Comparison of ENCODE assay signal across 2 cellular contexts in genomic region chr3:175826759-175827158, GRCh38.
TF ChIP-seq lines count a peak whose summit lies in the region.

No MANE protein-coding gene starts in this region.

TF ChIP-seq in HepG2, 621 proteins besides CTCF, POLR2A, EP300 and RAD21 (continued from another document):
- no peak for TF ChIP-seq LBX2 (CRISPR knock-in tag; IDR thresholded peaks at IDR 0.05; ENCODE audit: borderline replicate concordance)
- TF ChIP-seq CREB1 (IDR thresholded peaks at IDR 0.05): peak; percentile 94
- TF ChIP-seq CREB1 (CRISPR knock-in tag; IDR thresholded peaks at IDR 0.05): no peak
- TF ChIP-seq, protein P1, sequence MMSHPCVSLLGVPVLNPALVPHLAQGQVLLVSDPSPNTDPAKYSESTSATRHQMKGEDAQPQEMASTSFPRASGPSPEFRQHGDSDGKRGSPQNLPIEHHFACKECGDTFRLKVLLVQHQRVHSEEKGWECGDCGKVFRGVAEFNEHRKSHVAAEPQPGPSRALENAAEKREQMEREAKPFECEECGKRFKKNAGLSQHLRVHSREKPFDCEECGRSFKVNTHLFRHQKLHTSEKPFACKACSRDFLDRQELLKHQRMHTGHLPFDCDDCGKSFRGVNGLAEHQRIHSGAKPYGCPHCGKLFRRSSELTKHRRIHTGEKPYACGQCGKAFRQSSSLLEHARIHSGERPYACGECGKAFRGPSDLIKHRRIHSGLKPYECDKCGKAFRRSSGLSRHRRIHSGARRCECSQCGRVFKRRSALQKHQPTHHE (CRISPR knock-in tag; IDR thresholded peaks at IDR 0.05; ENCODE audit: borderline replicate concordance): no peak
- TF ChIP-seq HNRNPL (IDR thresholded peaks at IDR 0.05; ENCODE audit: low read depth, low read length): no peak
- TF ChIP-seq ZBTB1 (CRISPR knock-in tag; IDR thresholded peaks at IDR 0.05; ENCODE audit: borderline replicate concordance): no peak
- TF ChIP-seq ZNF816 (CRISPR knock-in tag; IDR thresholded peaks at IDR 0.05; ENCODE audit: borderline replicate concordance): no peak
- TF ChIP-seq RORA (CRISPR knock-in tag; IDR thresholded peaks at IDR 0.05): no peak

TF ChIP-seq in K562, 482 proteins besides CTCF, POLR2A, EP300 and RAD21 (continued from another document):
- peak; percentile 44 for TF ChIP-seq TFE3 (CRISPR knock-in tag; IDR thresholded peaks at IDR 0.05)
